In genomic region chr14:93299831-93300230, GRCh38 we compare ENCODE assay signal across 23 cellular contexts. TPM values are rescaled to one million over a fixed set of nuclear protein-coding genes. Genes with fewer than 3 reads are reported as not detected.
"Had no signal": no experiment of that assay in that cellular context is flagged by ENCODE, and none has a peak within 500 bp of the region (broad histone marks: within the 10 kb centered on the region; RNA-seq: fewer than 3 reads in every experiment).

No MANE protein-coding gene starts in this region.

- H3K4me3 ChIP-seq: prostate gland, sigmoid colon, testis had no signal

- H3K27me3 Mint-ChIP-seq: activated B cell treated with CpG ODN at 0.5 μM for 24 hours; activated CD4-positive, alpha-beta T cell treated with anti-CD3 and anti-CD28 coated beads, Interleukin-2, amount 10 ng/mL, durations not matched to agents 24 days and 14 days; naive thymus-derived CD8-positive, alpha-beta T cell; stimulated activated naive CD8-positive, alpha-beta T cell treated with anti-CD3 and anti-CD28 coated beads, Interleukin-15, Interleukin-2, amounts not matched to agents 100 ng/mL and 50 ng/mL, for 24 hours had no signal

- H3K9me3 ChIP-seq: prostate gland, sigmoid colon, testis had no signal

- H3K27ac ChIP-seq: prostate gland, sigmoid colon, testis had no signal

- H3K4me1 ChIP-seq: prostate gland had no signal

- H3K36me3 ChIP-seq: prostate gland had no signal

- ATAC-seq: esophagus mucosa; left colon; naive thymus-derived CD8-positive, alpha-beta T cell had no signal

- H3K4me3 Mint-ChIP-seq: activated B cell treated with CpG ODN at 0.5 μM for 24 hours; activated CD4-positive, alpha-beta T cell treated with anti-CD3 and anti-CD28 coated beads, Interleukin-2, amount 10 ng/mL, durations not matched to agents 24 days and 14 days; activated naive CD4-positive, alpha-beta T cell treated with anti-CD3 and anti-CD28 coated beads for 36 hours; activated T-helper 1 cell treated with anti-CD3 and anti-CD28 coated beads, Interleukin-12 subunit alpha, Interleukin-12 subunit beta, Interleukin-2, Interleukin-4 antibody, amounts not matched to agents 30 ng/mL and 10 ng/mL and 1 ng/mL, durations not matched to agents 14 hours and 24 hours and 36 hours; naive thymus-derived CD8-positive, alpha-beta T cell; stimulated activated naive CD8-positive, alpha-beta T cell treated with anti-CD3 and anti-CD28 coated beads, Interleukin-15, Interleukin-2, amounts not matched to agents 100 ng/mL and 50 ng/mL, for 24 hours had no signal

- DNase-seq: activated B cell treated with CpG ODN at 0.5 μM for 24 hours; activated CD4-positive, alpha-beta T cell treated with anti-CD3 and anti-CD28 coated beads, Interleukin-2, amount 10 ng/mL, durations not matched to agents 24 days and 14 days; activated naive CD4-positive, alpha-beta T cell treated with anti-CD3 and anti-CD28 coated beads for 36 hours; cerebellar nuclear complex; foreskin melanocyte; left colon; naive thymus-derived CD8-positive, alpha-beta T cell; occipital lobe; sigmoid colon; stimulated activated CD4-positive, alpha-beta T cell treated with anti-CD3 and anti-CD28 coated beads, Interleukin-12 subunit alpha, Interleukin-12 subunit beta, amount 100 ng/mL, for 4 hours; stimulated activated CD4-positive, alpha-beta T cell treated with anti-CD3 and anti-CD28 coated beads, Interleukin-2, amount 100 ng/mL, for 48 hours; stimulated activated CD8-positive, alpha-beta memory T cell treated with anti-CD3 and anti-CD28 coated beads, Interleukin-4, amount 100 ng/mL, for 48 hours; testis had no signal

- H3K27me3 ChIP-seq: sigmoid colon, testis had no signal

- H3K9me3 Mint-ChIP-seq: activated B cell treated with CpG ODN at 0.5 μM for 24 hours; activated CD4-positive, alpha-beta T cell treated with anti-CD3 and anti-CD28 coated beads, Interleukin-2, amount 10 ng/mL, durations not matched to agents 24 days and 14 days; activated naive CD4-positive, alpha-beta T cell treated with anti-CD3 and anti-CD28 coated beads for 36 hours; activated T-helper 1 cell treated with anti-CD3 and anti-CD28 coated beads, Interleukin-12 subunit alpha, Interleukin-12 subunit beta, Interleukin-2, Interleukin-4 antibody, amounts not matched to agents 30 ng/mL and 10 ng/mL and 1 ng/mL, durations not matched to agents 14 hours and 24 hours and 36 hours; brain; naive thymus-derived CD8-positive, alpha-beta T cell; stimulated activated naive CD8-positive, alpha-beta T cell treated with anti-CD3 and anti-CD28 coated beads, Interleukin-15, Interleukin-2, amounts not matched to agents 100 ng/mL and 50 ng/mL, for 24 hours had no signal

- H3K27ac Mint-ChIP-seq: activated B cell treated with CpG ODN at 0.5 μM for 24 hours; activated CD4-positive, alpha-beta T cell treated with anti-CD3 and anti-CD28 coated beads, Interleukin-2, amount 10 ng/mL, durations not matched to agents 24 days and 14 days; activated naive CD4-positive, alpha-beta T cell treated with anti-CD3 and anti-CD28 coated beads for 36 hours; activated T-helper 1 cell treated with anti-CD3 and anti-CD28 coated beads, Interleukin-12 subunit alpha, Interleukin-12 subunit beta, Interleukin-2, Interleukin-4 antibody, amounts not matched to agents 30 ng/mL and 10 ng/mL and 1 ng/mL, durations not matched to agents 14 hours and 24 hours and 36 hours; stimulated activated naive CD8-positive, alpha-beta T cell treated with anti-CD3 and anti-CD28 coated beads, Interleukin-15, Interleukin-2, amounts not matched to agents 100 ng/mL and 50 ng/mL, for 24 hours had no signal

RNA-seq across cellular contexts. Expression of gene COX8C, which starts 47.2 kb away (rescaled TPM):
- total RNA-seq: activated B cell treated with CpG ODN at 0.5 μM for 24 hours; activated CD4-positive, alpha-beta T cell treated with anti-CD3 and anti-CD28 coated beads, Interleukin-2, amount 10 ng/mL, durations not matched to agents 24 days and 14 days; activated T-helper 1 cell treated with anti-CD3 and anti-CD28 coated beads, Interleukin-12 subunit alpha, Interleukin-12 subunit beta, Interleukin-2, Interleukin-4 antibody, amounts not matched to agents 30 ng/mL and 10 ng/mL and 1 ng/mL, durations not matched to agents 14 hours and 24 hours and 36 hours; dermis microvascular lymphatic vessel endothelial cell; esophagus mucosa; left colon; lung microvascular endothelial cell; mononuclear cell; naive thymus-derived CD8-positive, alpha-beta T cell; occipital lobe; sigmoid colon; urinary bladder had no signal
- polyA plus RNA-seq: adipose tissue; naive thymus-derived CD8-positive, alpha-beta T cell; sigmoid colon had no signal
